Comparison of ENCODE assay signal across 15 cellular contexts in genomic region chr1:15067148-15067547, GRCh38.
"Had no signal": no experiment of that assay in that cellular context is flagged by ENCODE, and none has a peak within 500 bp of the region (broad histone marks: within the 10 kb centered on the region; RNA-seq: fewer than 3 reads in every experiment).

No MANE protein-coding gene starts in this region.

- H3K9me3 ChIP-seq: SJSA1 had no signal

- H3K4me1 ChIP-seq: parathyroid adenoma, SJSA1 had no signal

- H3K27me3 ChIP-seq: SJSA1 had no signal

- DNase-seq: activated CD4-positive, alpha-beta T cell treated with anti-CD3 and anti-CD28 coated beads, Interleukin-2, amount 50 U/mL, for 48 hours; activated gamma-delta T cell treated with Interleukin-2 at 50 U/mL for 16 hours; activated naive CD8-positive, alpha-beta T cell treated with anti-CD3 and anti-CD28 coated beads for 36 hours; activated T-cell treated with anti-CD3 and anti-CD28 coated beads, Interleukin-2, amount 50 U/mL, for 4 hours; aorta; cortex of kidney; head of caudate nucleus; mesenchymal stem cell; stimulated activated CD4-positive, alpha-beta T cell treated with anti-CD3 and anti-CD28 coated beads, Interleukin-4, amount 100 ng/mL, for 4 hours; SW 1271 had no signal

- H3K4me3 ChIP-seq: SJSA1, skin epidermis had no signal

- H3K9ac ChIP-seq: parathyroid adenoma had no signal

- H2AFZ ChIP-seq: parathyroid adenoma had no signal

- ATAC-seq: activated CD4-positive, CD25-positive, alpha-beta regulatory T cell treated with anti-CD3 and anti-CD28 coated beads, Interleukin-2, amount 50 U/mL, for 24 hours; activated T-cell treated with anti-CD3 and anti-CD28 coated beads, Interleukin-2, amount 50 U/mL, for 4 hours had no signal

- H3K27ac ChIP-seq: parathyroid adenoma, SJSA1 had no signal

- H3K79me2 ChIP-seq: parathyroid adenoma had no signal

- H3K4me3 Mint-ChIP-seq: activated naive CD8-positive, alpha-beta T cell treated with anti-CD3 and anti-CD28 coated beads for 36 hours; activated T-cell treated with anti-CD3 and anti-CD28 coated beads, Interleukin-2, amount 50 U/mL, for 4 hours; T-helper 2 cell treated with Interferon-gamma antibody and Interleukin-4, amounts not matched to agents 5 μg/mL and 100 μg/mL, for 36 hours had no signal

- H3K27ac Mint-ChIP-seq: activated naive CD8-positive, alpha-beta T cell treated with anti-CD3 and anti-CD28 coated beads for 36 hours; T-helper 2 cell treated with Interferon-gamma antibody and Interleukin-4, amounts not matched to agents 5 μg/mL and 100 μg/mL, for 36 hours had no signal

- H3K27me3 Mint-ChIP-seq: activated naive CD8-positive, alpha-beta T cell treated with anti-CD3 and anti-CD28 coated beads for 36 hours had no signal
